Comparison of ENCODE assay signal across 25 cellular contexts in the genomic region with DNA sequence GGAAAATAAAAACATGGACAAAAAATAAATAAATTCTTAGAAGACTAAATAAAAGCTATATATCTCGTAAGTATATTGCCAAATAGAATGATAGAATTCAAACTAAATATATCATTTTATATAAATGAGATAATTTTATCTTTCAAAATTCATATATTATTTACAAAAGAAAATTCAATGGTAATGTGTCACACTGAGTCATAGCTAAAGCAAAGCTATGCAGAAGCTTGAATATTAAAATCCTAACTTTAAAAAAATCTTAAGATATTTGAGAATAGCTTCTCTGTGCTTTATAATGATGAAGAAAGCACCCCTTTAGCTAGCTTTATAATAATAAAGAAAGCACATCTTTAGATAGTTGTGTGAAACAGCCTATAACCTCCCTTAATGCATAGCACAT.
"Had no signal": no experiment of that assay in that cellular context is flagged by ENCODE, and none has a peak within 500 bp of the region (broad histone marks: within the 10 kb centered on the region; RNA-seq: fewer than 3 reads in every experiment).

No MANE protein-coding gene starts in this region.

- H3K27ac ChIP-seq: gastrocnemius medialis, neutrophil, parathyroid adenoma, skin epidermis, stomach, suprapubic skin, uterus had no signal

- ATAC-seq: gastrocnemius medialis; left colon; right cardiac atrium; stimulated activated effector memory CD8-positive, alpha-beta T cell treated with anti-CD3 and anti-CD28 coated beads, Interleukin-12 subunit alpha, Interleukin-12 subunit beta, amount 100 ng/mL, for 72 hours; WTC11 had no signal

- H3K4me3 ChIP-seq: gastrocnemius medialis, skin epidermis, stomach, suprapubic skin, uterus had no signal

- H3K9me3 ChIP-seq: gastrocnemius medialis, neutrophil, stomach, suprapubic skin, uterus had no signal

- H2AFZ ChIP-seq: parathyroid adenoma had no signal

- H3K79me2 ChIP-seq: parathyroid adenoma had no signal

- H3K36me3 ChIP-seq: gastrocnemius medialis, neutrophil, stomach, suprapubic skin, uterus had no signal

- H3K4me1 ChIP-seq: gastrocnemius medialis, parathyroid adenoma, stomach, suprapubic skin, uterus had no signal

- DNase-seq: activated CD4-positive, alpha-beta T cell treated with anti-CD3 and anti-CD28 coated beads, Interleukin-2, amount 50 U/mL, for 4 hours; activated CD8-positive, alpha-beta memory T cell treated with anti-CD3 and anti-CD28 coated beads for 24 hours; activated CD8-positive, alpha-beta memory T cell treated with anti-CD3 and anti-CD28 coated beads, Interleukin-2, amount 50 U/mL, for 4 hours; activated naive CD4-positive, alpha-beta T cell; activated naive CD8-positive, alpha-beta T cell treated with anti-CD3 and anti-CD28 coated beads, Interleukin-2, amount 10 ng/mL, durations not matched to agents 7 days and 5 days; activated T-cell treated with anti-CD3 and anti-CD28 coated beads, Interleukin-2, amount 50 U/mL, for 24 hours; aorta; effector memory CD4-positive, alpha-beta T cell; gastrocnemius medialis; head of caudate nucleus; islet precursor cell; left colon; mesenchymal stem cell; right cardiac atrium; stimulated activated CD4-positive, alpha-beta T cell treated with anti-CD3 and anti-CD28 coated beads, Interleukin-2, amount 100 ng/mL, for 24 hours; stomach; T-helper 1 cell; trophoblast cell; uterus had no signal

- H3K27me3 ChIP-seq: gastrocnemius medialis, neutrophil, stomach, suprapubic skin, uterus had no signal

- H3K9ac ChIP-seq: parathyroid adenoma had no signal
